1 cellular context compared by ENCODE assay signal in the genomic region with DNA sequence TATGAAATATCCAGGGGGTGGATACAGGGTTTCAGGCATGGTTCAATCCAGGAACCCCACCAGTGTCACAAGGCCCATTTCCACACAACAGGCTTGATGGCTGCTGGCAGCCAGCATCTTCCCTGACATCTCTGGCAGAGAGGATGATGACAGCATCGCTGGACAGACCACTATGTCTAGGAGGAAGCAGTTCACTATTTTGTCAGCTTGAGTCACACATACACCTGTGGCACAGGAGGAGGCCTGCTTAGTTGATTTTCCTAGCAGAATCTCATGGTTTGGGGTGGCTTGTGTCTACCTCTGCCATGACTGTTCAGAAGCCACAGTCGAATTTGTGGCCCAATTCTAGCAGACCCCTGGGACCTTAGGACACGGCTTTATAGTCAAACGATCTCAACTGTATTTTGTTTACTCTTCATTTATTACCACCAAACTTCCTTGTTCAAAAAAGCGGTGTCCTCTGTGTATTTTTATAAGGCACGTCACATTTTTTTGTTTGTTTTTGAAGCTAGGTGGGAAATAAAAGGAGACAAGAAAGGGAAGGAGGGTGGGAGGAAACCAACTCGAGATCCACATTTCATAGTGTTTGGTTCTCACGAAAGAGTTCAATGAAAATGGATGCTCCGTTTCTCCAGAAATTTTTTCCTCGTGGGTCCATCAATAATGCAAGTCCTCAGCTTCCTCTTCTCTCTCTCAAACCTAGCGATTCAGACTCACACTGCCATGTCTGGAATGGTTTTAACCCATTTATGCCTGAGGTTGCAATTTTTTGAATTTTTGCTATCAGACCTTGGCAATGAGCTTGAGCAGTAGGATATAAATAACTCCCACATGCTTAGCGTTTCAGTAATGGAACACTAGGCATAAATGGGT.
TF ChIP-seq lines count a peak whose summit lies in the region.

No MANE protein-coding gene starts in this region.

TF ChIP-seq in HEK293, 187 proteins besides CTCF, POLR2A, EP300 and RAD21 (continued from another document):
- TF ChIP-seq ZNF76 (tag by site-specific recombination; IDR thresholded peaks at IDR 0.05; ENCODE audit: borderline replicate concordance, low read depth) (no peak), YY2 (tag by site-specific recombination; IDR thresholded peaks at IDR 0.05) (no peak), ZNF10 (tag by site-specific recombination; IDR thresholded peaks at IDR 0.05) (no peak), ZNF248 (tag by site-specific recombination; IDR thresholded peaks at IDR 0.05) (no peak), ZNF561 (tag by site-specific recombination; IDR thresholded peaks at IDR 0.05; ENCODE audit: borderline replicate concordance) (no peak), ZNF473 (tag by site-specific recombination; IDR thresholded peaks at IDR 0.05) (no peak), ZNF335 (tag by site-specific recombination; conservative IDR thresholded peaks at IDR 0.05) (0 out of 2 replicates have a peak, but pooled peaks have one; percentile 11), ZNF423 (tag by site-specific recombination; IDR thresholded peaks at IDR 0.05) (no peak), ZNF37A (tag by site-specific recombination; IDR thresholded peaks at IDR 0.05) (no peak), ZNF510 (tag by site-specific recombination; IDR thresholded peaks at IDR 0.05; ENCODE audit: insufficient replicate concordance) (no peak), SP7 (tag by site-specific recombination; IDR thresholded peaks at IDR 0.05) (no peak), ZNF629 (tag by site-specific recombination; IDR thresholded peaks at IDR 0.05) (0 out of 2 replicates have a peak, but pooled peaks have one; percentile 29), ZNF529 (tag by site-specific recombination; IDR thresholded peaks at IDR 0.05; ENCODE audit: insufficient replicate concordance) (no peak), ZBTB1 (tag by site-specific recombination; IDR thresholded peaks at IDR 0.05) (no peak), SALL2 (tag by site-specific recombination; IDR thresholded peaks at IDR 0.05; ENCODE audit: borderline replicate concordance) (no peak), ZNF274 (IDR thresholded peaks at IDR 0.05; ENCODE audit: low read length) (no peak), ZNF274 (tag by site-specific recombination; IDR thresholded peaks at IDR 0.05; ENCODE audit: borderline replicate concordance) (no peak), ZNF596 (tag by site-specific recombination; IDR thresholded peaks at IDR 0.05) (no peak), ZBTB8A (tag by site-specific recombination; IDR thresholded peaks at IDR 0.05) (no peak), HOXC10 (CRISPR knock-in tag; IDR thresholded peaks at IDR 0.05) (no peak), ZNF214 (tag by site-specific recombination; IDR thresholded peaks at IDR 0.05; ENCODE audit: borderline replicate concordance) (no peak), ZFHX2 (tag by site-specific recombination; conservative IDR thresholded peaks at IDR 0.05) (no peak), SCRT2 (tag by site-specific recombination; IDR thresholded peaks at IDR 0.05) (peak; percentile 99)
- TF ChIP-seq, protein P1, sequence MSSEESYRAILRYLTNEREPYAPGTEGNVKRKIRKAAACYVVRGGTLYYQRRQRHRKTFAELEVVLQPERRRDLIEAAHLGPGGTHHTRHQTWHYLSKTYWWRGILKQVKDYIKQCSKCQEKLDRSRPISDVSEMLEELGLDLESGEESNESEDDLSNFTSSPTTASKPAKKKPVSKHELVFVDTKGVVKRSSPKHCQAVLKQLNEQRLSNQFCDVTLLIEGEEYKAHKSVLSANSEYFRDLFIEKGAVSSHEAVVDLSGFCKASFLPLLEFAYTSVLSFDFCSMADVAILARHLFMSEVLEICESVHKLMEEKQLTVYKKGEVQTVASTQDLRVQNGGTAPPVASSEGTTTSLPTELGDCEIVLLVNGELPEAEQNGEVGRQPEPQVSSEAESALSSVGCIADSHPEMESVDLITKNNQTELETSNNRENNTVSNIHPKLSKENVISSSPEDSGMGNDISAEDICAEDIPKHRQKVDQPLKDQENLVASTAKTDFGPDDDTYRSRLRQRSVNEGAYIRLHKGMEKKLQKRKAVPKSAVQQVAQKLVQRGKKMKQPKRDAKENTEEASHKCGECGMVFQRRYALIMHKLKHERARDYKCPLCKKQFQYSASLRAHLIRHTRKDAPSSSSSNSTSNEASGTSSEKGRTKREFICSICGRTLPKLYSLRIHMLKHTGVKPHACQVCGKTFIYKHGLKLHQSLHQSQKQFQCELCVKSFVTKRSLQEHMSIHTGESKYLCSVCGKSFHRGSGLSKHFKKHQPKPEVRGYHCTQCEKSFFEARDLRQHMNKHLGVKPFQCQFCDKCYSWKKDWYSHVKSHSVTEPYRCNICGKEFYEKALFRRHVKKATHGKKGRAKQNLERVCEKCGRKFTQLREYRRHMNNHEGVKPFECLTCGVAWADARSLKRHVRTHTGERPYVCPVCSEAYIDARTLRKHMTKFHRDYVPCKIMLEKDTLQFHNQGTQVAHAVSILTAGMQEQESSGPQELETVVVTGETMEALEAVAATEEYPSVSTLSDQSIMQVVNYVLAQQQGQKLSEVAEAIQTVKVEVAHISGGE (tag by site-specific recombination; conservative IDR thresholded peaks at IDR 0.05; ENCODE audit: low read depth), result no peak
- TF ChIP-seq, protein P2, sequence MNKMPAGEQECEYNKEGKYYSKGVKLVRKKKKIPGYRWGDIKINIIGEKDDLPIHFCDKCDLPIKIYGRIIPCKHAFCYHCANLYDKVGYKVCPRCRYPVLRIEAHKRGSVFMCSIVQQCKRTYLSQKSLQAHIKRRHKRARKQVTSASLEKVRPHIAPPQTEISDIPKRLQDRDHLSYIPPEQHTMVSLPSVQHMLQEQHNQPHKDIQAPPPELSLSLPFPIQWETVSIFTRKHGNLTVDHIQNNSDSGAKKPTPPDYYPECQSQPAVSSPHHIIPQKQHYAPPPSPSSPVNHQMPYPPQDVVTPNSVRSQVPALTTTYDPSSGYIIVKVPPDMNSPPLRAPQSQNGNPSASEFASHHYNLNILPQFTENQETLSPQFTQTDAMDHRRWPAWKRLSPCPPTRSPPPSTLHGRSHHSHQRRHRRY (tag by site-specific recombination; IDR thresholded peaks at IDR 0.05), result no peak
- TF ChIP-seq, protein P3, sequence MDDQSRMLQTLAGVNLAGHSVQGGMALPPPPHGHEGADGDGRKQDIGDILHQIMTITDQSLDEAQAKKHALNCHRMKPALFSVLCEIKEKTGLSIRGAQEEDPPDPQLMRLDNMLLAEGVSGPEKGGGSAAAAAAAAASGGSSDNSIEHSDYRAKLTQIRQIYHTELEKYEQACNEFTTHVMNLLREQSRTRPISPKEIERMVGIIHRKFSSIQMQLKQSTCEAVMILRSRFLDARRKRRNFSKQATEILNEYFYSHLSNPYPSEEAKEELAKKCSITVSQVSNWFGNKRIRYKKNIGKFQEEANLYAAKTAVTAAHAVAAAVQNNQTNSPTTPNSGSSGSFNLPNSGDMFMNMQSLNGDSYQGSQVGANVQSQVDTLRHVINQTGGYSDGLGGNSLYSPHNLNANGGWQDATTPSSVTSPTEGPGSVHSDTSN (CRISPR knock-in tag; IDR thresholded peaks at IDR 0.05), result no peak
- TF ChIP-seq, protein P4, sequence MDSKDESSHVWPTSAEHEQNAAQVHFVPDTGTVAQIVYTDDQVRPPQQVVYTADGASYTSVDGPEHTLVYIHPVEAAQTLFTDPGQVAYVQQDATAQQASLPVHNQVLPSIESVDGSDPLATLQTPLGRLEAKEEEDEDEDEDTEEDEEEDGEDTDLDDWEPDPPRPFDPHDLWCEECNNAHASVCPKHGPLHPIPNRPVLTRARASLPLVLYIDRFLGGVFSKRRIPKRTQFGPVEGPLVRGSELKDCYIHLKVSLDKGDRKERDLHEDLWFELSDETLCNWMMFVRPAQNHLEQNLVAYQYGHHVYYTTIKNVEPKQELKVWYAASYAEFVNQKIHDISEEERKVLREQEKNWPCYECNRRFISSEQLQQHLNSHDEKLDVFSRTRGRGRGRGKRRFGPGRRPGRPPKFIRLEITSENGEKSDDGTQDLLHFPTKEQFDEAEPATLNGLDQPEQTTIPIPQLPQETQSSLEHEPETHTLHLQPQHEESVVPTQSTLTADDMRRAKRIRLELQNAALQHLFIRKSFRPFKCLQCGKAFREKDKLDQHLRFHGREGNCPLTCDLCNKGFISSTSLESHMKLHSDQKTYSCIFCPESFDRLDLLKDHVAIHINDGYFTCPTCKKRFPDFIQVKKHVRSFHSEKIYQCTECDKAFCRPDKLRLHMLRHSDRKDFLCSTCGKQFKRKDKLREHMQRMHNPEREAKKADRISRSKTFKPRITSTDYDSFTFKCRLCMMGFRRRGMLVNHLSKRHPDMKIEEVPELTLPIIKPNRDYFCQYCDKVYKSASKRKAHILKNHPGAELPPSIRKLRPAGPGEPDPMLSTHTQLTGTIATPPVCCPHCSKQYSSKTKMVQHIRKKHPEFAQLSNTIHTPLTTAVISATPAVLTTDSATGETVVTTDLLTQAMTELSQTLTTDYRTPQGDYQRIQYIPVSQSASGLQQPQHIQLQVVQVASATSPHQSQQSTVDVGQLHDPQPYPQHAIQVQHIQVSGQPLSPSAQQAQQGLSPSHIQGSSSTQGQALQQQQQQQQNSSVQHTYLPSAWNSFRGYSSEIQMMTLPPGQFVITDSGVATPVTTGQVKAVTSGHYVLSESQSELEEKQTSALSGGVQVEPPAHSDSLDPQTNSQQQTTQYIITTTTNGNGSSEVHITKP (tag by site-specific recombination; IDR thresholded peaks at IDR 0.05), result peak; percentile 88
- TF ChIP-seq, protein P5, sequence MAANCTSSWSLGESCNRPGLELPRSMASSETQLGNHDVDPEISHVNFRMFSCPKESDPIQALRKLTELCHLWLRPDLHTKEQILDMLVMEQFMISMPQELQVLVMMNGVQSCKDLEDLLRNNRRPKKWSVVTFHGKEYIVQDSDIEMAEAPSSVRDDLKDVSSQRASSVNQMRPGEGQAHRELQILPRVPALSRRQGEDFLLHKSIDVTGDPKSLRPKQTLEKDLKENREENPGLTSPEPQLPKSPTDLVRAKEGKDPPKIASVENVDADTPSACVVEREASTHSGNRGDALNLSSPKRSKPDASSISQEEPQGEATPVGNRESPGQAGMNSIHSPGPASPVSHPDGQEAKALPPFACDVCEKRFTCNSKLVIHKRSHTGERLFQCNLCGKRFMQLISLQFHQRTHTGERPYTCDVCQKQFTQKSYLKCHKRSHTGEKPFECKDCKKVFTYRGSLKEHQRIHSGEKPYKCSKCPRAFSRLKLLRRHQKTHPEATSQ (tag by site-specific recombination; IDR thresholded peaks at IDR 0.05), result no peak
- TF ChIP-seq, protein P6, sequence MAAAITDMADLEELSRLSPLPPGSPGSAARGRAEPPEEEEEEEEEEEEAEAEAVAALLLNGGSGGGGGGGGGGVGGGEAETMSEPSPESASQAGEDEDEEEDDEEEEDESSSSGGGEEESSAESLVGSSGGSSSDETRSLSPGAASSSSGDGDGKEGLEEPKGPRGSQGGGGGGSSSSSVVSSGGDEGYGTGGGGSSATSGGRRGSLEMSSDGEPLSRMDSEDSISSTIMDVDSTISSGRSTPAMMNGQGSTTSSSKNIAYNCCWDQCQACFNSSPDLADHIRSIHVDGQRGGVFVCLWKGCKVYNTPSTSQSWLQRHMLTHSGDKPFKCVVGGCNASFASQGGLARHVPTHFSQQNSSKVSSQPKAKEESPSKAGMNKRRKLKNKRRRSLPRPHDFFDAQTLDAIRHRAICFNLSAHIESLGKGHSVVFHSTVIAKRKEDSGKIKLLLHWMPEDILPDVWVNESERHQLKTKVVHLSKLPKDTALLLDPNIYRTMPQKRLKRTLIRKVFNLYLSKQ (tag by site-specific recombination; IDR thresholded peaks at IDR 0.05; ENCODE audit: borderline replicate concordance), result no peak
